Comparison of ENCODE assay signal across 8 cellular contexts in the genomic region with DNA sequence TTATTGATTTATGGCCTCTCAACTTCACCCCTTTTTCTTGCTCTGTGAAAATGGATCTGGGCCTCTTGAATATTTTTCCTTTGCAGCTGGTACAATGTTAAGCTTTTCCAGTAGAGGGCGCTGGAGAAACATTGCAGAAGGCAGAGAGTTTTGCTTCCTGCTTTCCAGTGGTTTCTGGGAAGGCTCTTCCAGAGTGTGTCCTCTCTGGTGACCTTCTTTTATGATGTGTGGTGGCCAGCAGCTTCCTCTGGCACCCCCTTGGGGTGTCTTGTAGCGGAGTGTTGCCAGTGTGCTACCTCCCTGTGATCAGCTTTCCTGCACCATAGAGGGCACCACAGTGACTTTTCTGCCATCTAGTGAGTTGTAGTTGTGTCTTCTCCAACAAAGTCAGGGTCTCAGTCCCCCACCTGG. TPM values are rescaled to one million over a fixed set of nuclear protein-coding genes. Genes with fewer than 3 reads are reported as not detected.
DNase-seq lines count a peak whose midpoint lies in the region; ATAC-seq, FAIRE-seq and TF ChIP-seq lines count a peak whose summit lies in the region.
"Had no signal": no experiment of that assay in that cellular context is flagged by ENCODE, and none has a peak within 500 bp of the region (broad histone marks: within the 10 kb centered on the region; RNA-seq: fewer than 3 reads in every experiment).

No MANE protein-coding gene starts in this region.

- TF ChIP-seq RAD21 in K562 (CRISPR knock-in tag; conservative IDR thresholded peaks at IDR 0.05 in 1 of 2, IDR thresholded peaks at IDR 0.05 in 1 of 2), result peak in 1 of 2 experiments; percentile 38; a peak in 1 of 4 replicates

- no peaks in the 10 kb centered on the region for H3K9me2 ChIP-seq in GM23248 (ENCODE audit: insufficient read depth)

- no peak overlapping the region for H3K27ac ChIP-seq in K562 (ENCODE audit: extremely low read depth, low read depth, low read length)
- no peak overlapping the region for H3K27ac ChIP-seq in GM23248

- H3K27ac Mint-ChIP-seq in mesothelial cell of epicardium, result no peak overlapping the region
- H3K27ac Mint-ChIP-seq: activated naive CD8-positive, alpha-beta T cell treated with anti-CD3 and anti-CD28 coated beads, Interleukin-2, amount 10 ng/mL, durations not matched to agents 7 days and 5 days had no signal

- H3K4me1 ChIP-seq in K562 (replicated peaks in 1 of 2; ENCODE audit: control insufficient read depth in 2 of 2, insufficient read depth in 2 of 2, low read length in 2 of 2) (peaks cover 0 to 2% of the 10 kb centered on the region in 2 experiments; a peak in 1 of 5 replicates), GM23248 (ENCODE audit: insufficient read depth) (peaks cover 26% of the 10 kb centered on the region)

- no peaks in the 10 kb centered on the region for H3K36me3 ChIP-seq in GM06990 (ENCODE audit: control insufficient read depth, insufficient read depth, low read length)
- no peaks in the 10 kb centered on the region for H3K36me3 ChIP-seq in K562 (ENCODE audit: control insufficient read depth, insufficient read depth, low read length)
- no peaks in the 10 kb centered on the region for H3K36me3 ChIP-seq in GM23248 (ENCODE audit: low read depth)

- H3K4me3 ChIP-seq in GM06990 (replicated peaks; ENCODE audit: low read depth, low read length) (no peak overlapping the region), K562 (no peak overlapping the region), GM23248 (no peak overlapping the region)

- ATAC-seq in K562, result peak; percentile 55

- peaks cover 9% of the 10 kb centered on the region for H3K36me3 Mint-ChIP-seq in mesothelial cell of epicardium

- no peak overlapping the region for H3K9ac ChIP-seq in K562 (ENCODE audit: insufficient read depth in 1 of 2, low read depth in 2 of 2, low read length in 2 of 2)
- no peak overlapping the region for H3K9ac ChIP-seq in GM23248

- 50% methylated on average over 2 of the region's 2 CpGs for whole genome bisulfite sequencing in K562 (ENCODE audit: insufficient coverage, low coverage, missing lambda C conversion rate)
- WGBS in GM23248 (ENCODE audit: low coverage in 1 of 2, low lambda C conversion rate in 2 of 2, missing lambda C conversion rate in 2 of 2), 2 experiments, result 59 to 65% methylated on average over 2 of the region's 2 CpGs

- no peak overlapping the region for H3K4me3 Mint-ChIP-seq in mesothelial cell of epicardium
- H3K4me3 Mint-ChIP-seq: activated naive CD8-positive, alpha-beta T cell treated with anti-CD3 and anti-CD28 coated beads, Interleukin-2, amount 10 ng/mL, durations not matched to agents 7 days and 5 days had no signal

- TF ChIP-seq CTCF in GM06990 (IDR thresholded peaks at IDR 0.05; ENCODE audit: insufficient read depth, low read length, poor library complexity, severe bottlenecking), result peak; percentile 59
- peak; percentile 55 to 63 (median 58) for TF ChIP-seq CTCF in K562 (IDR thresholded peaks at IDR 0.05 in 2 of 3, conservative IDR thresholded peaks at IDR 0.05 in 1 of 3; ENCODE audit: insufficient read depth in 2 of 3, low read depth in 1 of 3, low read length in 3 of 3)
- peak; percentile 63 for TF ChIP-seq CTCF in mesothelial cell of epicardium (IDR thresholded peaks at IDR 0.05; ENCODE audit: unreplicated experiment)

- H4K20me1 ChIP-seq in K562 (replicated peaks; ENCODE audit: control insufficient read depth, insufficient read depth, low read length), result no peaks in the 10 kb centered on the region
- no peaks in the 10 kb centered on the region for H4K20me1 ChIP-seq in GM23248 (ENCODE audit: insufficient read depth)

- no peak for TF ChIP-seq POLR2A in K562 (conservative IDR thresholded peaks at IDR 0.05)

- H3K9me3 Mint-ChIP-seq in mesothelial cell of epicardium, result peaks cover 27% of the 10 kb centered on the region

- intact Hi-C loops in K562 (cut with micrococcal nuclease), result no loop called here

- FAIRE-seq in K562 (lab: Jason Lieb, UNC), result no peak

- in situ Hi-C loops in KBM-7 (cut with MboI; ENCODE audit: low pct_unique_long_range_greater_than_20kb, low sequenced_read_pairs), result loop anchor here (25.0 kb wide), 2 partner anchors 184 to 341 kb away; no protein-coding TSS in a partner anchor
- in situ Hi-C loops in K562 (cut with MboI), result no loop called here
- in situ Hi-C loops in GM23248 (cut with MboI), result loop anchor here (25.0 kb wide), 1 partner anchor 341 kb away; no protein-coding TSS in a partner anchor

- H3K79me2 ChIP-seq in K562 (ENCODE audit: control insufficient read depth, insufficient read depth, low read length), result no peaks in the 10 kb centered on the region
- H3K79me2 ChIP-seq in GM23248 (ENCODE audit: insufficient read depth), result peaks cover 19% of the 10 kb centered on the region; the same call in 1 of the 2 replicates

- H3K9me1 ChIP-seq in K562 (ENCODE audit: control insufficient read depth, insufficient read depth, low read length), result no peaks in the 10 kb centered on the region

- CTCF ChIA-PET in K562 (lab: Yijun Ruan, JAX; ENCODE audit: low intra/inter-chr PET ratio), result no interaction called here

- no peak overlapping the region for H3K4me2 ChIP-seq in K562 (ENCODE audit: insufficient read depth, low read length)
- H3K4me2 ChIP-seq in GM23248 (ENCODE audit: unreplicated experiment), result no peak overlapping the region

- POLR2A ChIA-PET in K562 (lab: Yijun Ruan, JAX), result no interaction called here

- H3K9me3 ChIP-seq in K562 (replicated peaks; ENCODE audit: control insufficient read depth, insufficient read depth, low read depth, low read length) (peaks cover 3% of the 10 kb centered on the region), GM23248 (ENCODE audit: low read depth) (no peaks in the 10 kb centered on the region)

- DNase-seq in GM06990 (ENCODE audit: extremely low read depth, insufficient read length) (no peak), KBM-7 (peak; percentile 46), K562 (ENCODE audit: extremely low read depth in 1 of 4, low spot score in 3 of 4) (peak; percentile 20 to 46 (median 36)), mesothelial cell of epicardium (ENCODE audit: low spot score in 2 of 2, unreplicated experiment in 2 of 2) (no peak), NCI-H524 treated with DMSO at 0.1 percent for 48 hours (lab: John Stamatoyannopoulos, UW) (no peak), GM23248 (no peak)
- DNase-seq in effector CD4-positive, alpha-beta T cell, result no peak
- DNase-seq: activated naive CD8-positive, alpha-beta T cell treated with anti-CD3 and anti-CD28 coated beads, Interleukin-2, amount 10 ng/mL, durations not matched to agents 7 days and 5 days had no signal

- H3F3A ChIP-seq in GM23248 (ENCODE audit: insufficient read depth), result peaks cover 25% of the 10 kb centered on the region

- no peak for TF ChIP-seq EP300 in K562 (IDR thresholded peaks at IDR 0.05; ENCODE audit: low read length)

- H3K27me3 ChIP-seq in GM06990 (replicated peaks; ENCODE audit: control insufficient read depth, insufficient read depth, low read length), result no peaks in the 10 kb centered on the region
- no peaks in the 10 kb centered on the region; a peak in 1 of 5 replicates for H3K27me3 ChIP-seq in K562 (ENCODE audit: control insufficient read depth in 2 of 2, insufficient read depth in 2 of 2, low read length in 2 of 2)
- H3K27me3 ChIP-seq in GM23248 (replicated peaks; ENCODE audit: insufficient read depth), result no peaks in the 10 kb centered on the region

- H2AFZ ChIP-seq in K562 (ENCODE audit: low read depth, low read length) (no peak overlapping the region), GM23248 (no peak overlapping the region)

- peaks cover 16% of the 10 kb centered on the region for H3K4me1 Mint-ChIP-seq in mesothelial cell of epicardium

- BruUV-seq in K562 (replicated peaks; lab: Mats Ljungman, UMichigan), result no TSS peak

- no peaks in the 10 kb centered on the region for H3K27me3 Mint-ChIP-seq in mesothelial cell of epicardium (ENCODE audit: low read depth)
- H3K27me3 Mint-ChIP-seq: activated naive CD8-positive, alpha-beta T cell treated with anti-CD3 and anti-CD28 coated beads, Interleukin-2, amount 10 ng/mL, durations not matched to agents 7 days and 5 days had no signal

TF ChIP-seq in K562, 482 proteins besides CTCF, POLR2A, EP300 and RAD21 (continues in another document):
- no peak for TF ChIP-seq CREM (IDR thresholded peaks at IDR 0.05; ENCODE audit: low read depth)
- TF ChIP-seq CBX3 (IDR thresholded peaks at IDR 0.05; ENCODE audit: borderline replicate concordance in 1 of 2, low read length in 2 of 2), result peak in 1 of 2 experiments; percentile 90; a peak in 2 of 3 replicates
- peak; percentile 39; the same call in 1 of the 2 replicates for TF ChIP-seq TRIM28 (IDR thresholded peaks at IDR 0.05)
- TF ChIP-seq ZNF699 (CRISPR knock-in tag; IDR thresholded peaks at IDR 0.05; ENCODE audit: insufficient replicate concordance), result peak; percentile 32
- no peak for TF ChIP-seq E2F3 (CRISPR knock-in tag; IDR thresholded peaks at IDR 0.05)
- no peak for TF ChIP-seq SMARCE1 (IDR thresholded peaks at IDR 0.05)
- TF ChIP-seq TAF1 (IDR thresholded peaks at IDR 0.05; ENCODE audit: control insufficient read depth, extremely low read depth, insufficient read depth, low read length, severe bottlenecking), result no peak

RNA-seq across cellular contexts. Expression of a gene that starts 25.4 kb away (rescaled TPM):
- 26.5 and 52.3 TPM in 2 replicates for total RNA-seq in K562 (2011; cell fraction: chromatin; rRNA removed; ENCODE audit: low replicate concordance)
- total RNA-seq in K562 (2011; cell fraction: nucleolus; rRNA removed), result 30.8 and 33.2 TPM in 2 replicates
- total RNA-seq in K562 (2011; cell fraction: nucleoplasm; rRNA removed), result 24.4 and 30.8 TPM in 2 replicates
- total RNA-seq in K562 (2014; rRNA removed), result 10.4 and 13.2 TPM in 2 replicates
- 11.6 and 14.2 TPM in 2 replicates for total RNA-seq in K562 (2014; rRNA removed; fragmentation: Illumina TruSeq; extraction: Trizol)
- total RNA-seq in K562 (2015; rRNA removed; fragmentation: Illumina TruSeq; extraction: Trizol), result 10.9 and 11.6 TPM in 2 replicates
- total RNA-seq in K562 (2021), result 18.6 and 22.6 TPM in 2 replicates
- polyA plus RNA-seq in K562 (2011; rRNA removed), result 8.2 and 8.3 TPM in 2 replicates
- 4.6 and 11.8 TPM in 2 replicates for polyA plus RNA-seq in K562 (2011; cell fraction: cytosol; rRNA removed)
- polyA plus RNA-seq in K562 (2011; cell fraction: nucleus; rRNA removed), result 9.4 and 11.3 TPM in 2 replicates
- 12.7 and 17.8 TPM in 2 replicates for polyA plus RNA-seq in K562 (2012)
- polyA plus RNA-seq in K562 (2014; fragmentation: Illumina TruSeq; extraction: Trizol), result 10.1 and 11.1 TPM in 2 replicates
- 1 to 10 TPM; 1.6 to 2.1 TPM for polyA plus RNA-seq in K562 (2014; fragmentation: Nextera tagmentation; extraction: Ambion mirVana)
- polyA plus RNA-seq in K562 (2014; rRNA removed), result 5.6 and 7.3 TPM in 2 replicates
- polyA minus RNA-seq in K562 (2011; rRNA and poly(A)+ RNA removed), result 30.6 and 54.6 TPM in 2 replicates
- polyA minus RNA-seq in K562 (2011; cell fraction: cytosol; rRNA and poly(A)+ RNA removed), result 13.0 and 14.3 TPM in 2 replicates
- polyA minus RNA-seq in K562 (2011; cell fraction: nucleus; rRNA and poly(A)+ RNA removed), result 21.1 and 52.9 TPM in 2 replicates
- total RNA-seq in mesothelial cell of epicardium, result 38.2 to 42.9 TPM (median 41.1 TPM) in 3 replicates
- total RNA-seq in GM23248 (2014; rRNA removed; shearing (Covaris generic)), result 15.9 and 23.1 TPM in 2 replicates
- polyA plus RNA-seq in GM23248 (2016; fragmentation: Nextera tagmentation; extraction: Ambion mirVana), result 1.8 and 4.9 TPM in 2 replicates

Comparison
In these comparisons a context has a peak if more than half of its experiments do, and no peak if none do; other contexts are left out.
1. DNase-seq: peak in KBM-7 (single experiment) and K562 (4 of 4); none in GM06990 (single experiment), mesothelial cell of epicardium (0 of 2), NCI-H524 treated with DMSO at 0.1 percent for 48 hours (single experiment), effector CD4-positive, alpha-beta T cell (single experiment) and GM23248 (single experiment).
2. Peak in every context shown above with its lines, with median percentiles within 50 percentile points of each other: CTCF ChIP-seq.